ENCODE assay signal across 8 cellular contexts in genomic region chr6:118776607-118777549, GRCh38.
DNase-seq lines count a peak whose midpoint lies in the region; ATAC-seq and TF ChIP-seq lines count a peak whose summit lies in the region.

No MANE protein-coding gene starts in this region.

- no peaks in the 10 kb centered on the region for H3K9me3 Mint-ChIP-seq in activated naive CD4-positive, alpha-beta T cell treated with anti-CD3 and anti-CD28 coated beads for 36 hours

- no peaks in the 10 kb centered on the region for H3K27me3 Mint-ChIP-seq in activated naive CD4-positive, alpha-beta T cell treated with anti-CD3 and anti-CD28 coated beads for 36 hours (ENCODE audit: low read depth)

- no peak overlapping the region for H3K27ac ChIP-seq in prostate gland

- H3K27me3 ChIP-seq in Loucy (ENCODE audit: insufficient read depth, low read length, poor library complexity, severe bottlenecking): no peaks in the 10 kb centered on the region
- no peaks in the 10 kb centered on the region for H3K27me3 ChIP-seq in prostate gland (replicated peaks; ENCODE audit: insufficient read depth)

- CTCF ChIA-PET in activated naive CD4-positive, alpha-beta T cell treated with anti-CD3 and anti-CD28 coated beads for 36 hours (lab: Charles Lee): interaction anchor here (0.6 to 3.2 kb wide), 11 partner anchors 8 to 211 kb away, joined by 3 to 17 read pairs (median 3); no protein-coding TSS in a partner anchor

- H3F3A ChIP-seq in Loucy (ENCODE audit: low read depth): no peaks in the 10 kb centered on the region

- H3K9me2 ChIP-seq in Loucy (replicated peaks; ENCODE audit: low read depth, low read length): no peaks in the 10 kb centered on the region

- TF ChIP-seq POLR2A in prostate gland (IDR thresholded peaks at IDR 0.05): no peak

- H3K4me2 ChIP-seq in Loucy (ENCODE audit: low read depth, low read length, poor library complexity, severe bottlenecking): no peak overlapping the region

- peak; percentile 81 for DNase-seq in EH (ENCODE audit: low read depth)
- DNase-seq in SHP77 treated with DMSO at 0.1 percent for 48 hours (lab: John Stamatoyannopoulos, UW): peak; percentile 41
- peak; percentile 85 for DNase-seq in activated naive CD4-positive, alpha-beta T cell treated with anti-CD3 and anti-CD28 coated beads for 36 hours
- DNase-seq in germinal center (ENCODE audit: low spot score): peak; percentile 61
- DNase-seq in prostate gland (ENCODE audit: low spot score): peak; percentile 64

- TF ChIP-seq CTCF in Loucy (conservative IDR thresholded peaks at IDR 0.05; ENCODE audit: low read length) (peak; percentile 90), prostate gland (IDR thresholded peaks at IDR 0.05) (peak; percentile 38 to 80 (median 59))

- H3K4me3 ChIP-seq in Loucy (ENCODE audit: low read length, poor library complexity, severe bottlenecking): no peak overlapping the region
- no peak overlapping the region for H3K4me3 ChIP-seq in prostate gland

- H3K4me1 ChIP-seq in Loucy (ENCODE audit: insufficient read depth, low read length, poor library complexity, severe bottlenecking) (peaks cover 8% of the 10 kb centered on the region), prostate gland (replicated peaks) (no peaks in the 10 kb centered on the region)

- no peaks in the 10 kb centered on the region for H3K79me2 ChIP-seq in Loucy (ENCODE audit: insufficient read depth, low read length)

- no peak overlapping the region for H3K9ac ChIP-seq in Loucy (ENCODE audit: low read depth, low read length, poor library complexity, severe bottlenecking)

- peaks cover 23% of the 10 kb centered on the region for H3K4me1 Mint-ChIP-seq in activated naive CD4-positive, alpha-beta T cell treated with anti-CD3 and anti-CD28 coated beads for 36 hours (ENCODE audit: low read depth)

- peak; percentile 78 for ATAC-seq in GM21737 (IDR thresholded peaks at IDR 0.05; ENCODE audit: unreplicated experiment)
- no peak for ATAC-seq in GM19467 (IDR thresholded peaks at IDR 0.05; ENCODE audit: unreplicated experiment)

- 44% methylated on average over 5 of the region's 5 CpGs for WGBS in prostate gland

- H3K36me3 Mint-ChIP-seq in activated naive CD4-positive, alpha-beta T cell treated with anti-CD3 and anti-CD28 coated beads for 36 hours (ENCODE audit: low read depth): no peaks in the 10 kb centered on the region

- H3K36me3 ChIP-seq in Loucy (ENCODE audit: insufficient read depth, low read length) (no peaks in the 10 kb centered on the region), prostate gland (no peaks in the 10 kb centered on the region)

- H2AFZ ChIP-seq in Loucy (ENCODE audit: low read length): no peak overlapping the region; the same call in 1 of the 2 replicates

- no peak overlapping the region for H3K4me3 Mint-ChIP-seq in activated naive CD4-positive, alpha-beta T cell treated with anti-CD3 and anti-CD28 coated beads for 36 hours

- H3K9me3 ChIP-seq in Loucy (ENCODE audit: insufficient read depth, low read depth, low read length) (no peaks in the 10 kb centered on the region), prostate gland (no peaks in the 10 kb centered on the region)

- peak overlapping the region; percentile 47 for H3K27ac Mint-ChIP-seq in activated naive CD4-positive, alpha-beta T cell treated with anti-CD3 and anti-CD28 coated beads for 36 hours

- no peaks in the 10 kb centered on the region for H4K20me1 ChIP-seq in Loucy (ENCODE audit: insufficient read depth, low read length, poor library complexity, severe bottlenecking)

- intact Hi-C loops in activated naive CD4-positive, alpha-beta T cell treated with anti-CD3 and anti-CD28 coated beads for 36 hours (cut with micrococcal nuclease): loop anchor here (1.0 to 10.0 kb wide), 11 partner anchors 19 to 492 kb away; partner anchors contain the start of gene CEP85L
- intact Hi-C loops in prostate gland (cut with DNase I): no loop called here
